Comparison of ENCODE assay signal across 1 cellular context in the genomic region with DNA sequence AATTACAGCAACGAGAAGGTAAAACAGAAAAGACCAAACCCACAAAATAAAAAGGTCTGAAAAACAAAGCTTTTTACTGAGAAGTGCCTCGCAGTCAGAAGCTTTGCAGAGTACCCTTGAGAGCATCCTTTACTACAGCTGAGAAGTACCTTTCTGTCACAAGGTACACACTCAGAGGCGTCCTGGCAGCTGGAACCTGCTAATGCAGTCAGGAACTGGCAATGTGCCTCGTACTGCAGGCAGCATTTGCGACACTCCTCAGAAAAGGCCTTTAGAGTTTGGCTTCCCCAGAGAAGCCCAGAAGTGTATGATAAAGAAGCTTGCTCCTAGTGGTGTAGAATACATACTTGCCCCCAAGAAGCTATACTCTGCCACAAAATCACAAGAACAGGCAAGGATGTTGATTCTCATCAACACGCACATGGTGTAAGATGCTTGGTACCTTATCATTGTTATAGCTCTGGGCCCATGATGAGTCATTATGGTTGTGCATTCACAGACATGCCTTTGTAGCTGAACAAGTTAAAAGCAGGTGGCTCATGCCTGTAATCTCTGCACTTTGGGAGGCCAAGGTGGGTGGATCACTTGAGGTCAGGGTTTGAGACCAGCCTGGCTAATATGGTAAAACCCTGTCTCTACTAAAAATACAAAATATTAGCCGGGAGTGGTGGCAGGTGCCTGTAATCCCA.
TF ChIP-seq lines count a peak whose summit lies in the region.

No MANE protein-coding gene starts in this region.

TF ChIP-seq in K562, 482 proteins besides CTCF, POLR2A, EP300 and RAD21 (continued from another document):
- TF ChIP-seq, protein P1, sequence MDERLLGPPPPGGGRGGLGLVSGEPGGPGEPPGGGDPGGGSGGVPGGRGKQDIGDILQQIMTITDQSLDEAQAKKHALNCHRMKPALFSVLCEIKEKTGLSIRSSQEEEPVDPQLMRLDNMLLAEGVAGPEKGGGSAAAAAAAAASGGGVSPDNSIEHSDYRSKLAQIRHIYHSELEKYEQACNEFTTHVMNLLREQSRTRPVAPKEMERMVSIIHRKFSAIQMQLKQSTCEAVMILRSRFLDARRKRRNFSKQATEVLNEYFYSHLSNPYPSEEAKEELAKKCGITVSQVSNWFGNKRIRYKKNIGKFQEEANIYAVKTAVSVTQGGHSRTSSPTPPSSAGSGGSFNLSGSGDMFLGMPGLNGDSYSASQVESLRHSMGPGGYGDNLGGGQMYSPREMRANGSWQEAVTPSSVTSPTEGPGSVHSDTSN (CRISPR knock-in tag; IDR thresholded peaks at IDR 0.05; ENCODE audit: low read depth) = no peak
- TF ChIP-seq, protein P1 (tag; conservative IDR thresholded peaks at IDR 0.05; ENCODE audit: low read depth) = no peak
- TF ChIP-seq, protein P2, sequence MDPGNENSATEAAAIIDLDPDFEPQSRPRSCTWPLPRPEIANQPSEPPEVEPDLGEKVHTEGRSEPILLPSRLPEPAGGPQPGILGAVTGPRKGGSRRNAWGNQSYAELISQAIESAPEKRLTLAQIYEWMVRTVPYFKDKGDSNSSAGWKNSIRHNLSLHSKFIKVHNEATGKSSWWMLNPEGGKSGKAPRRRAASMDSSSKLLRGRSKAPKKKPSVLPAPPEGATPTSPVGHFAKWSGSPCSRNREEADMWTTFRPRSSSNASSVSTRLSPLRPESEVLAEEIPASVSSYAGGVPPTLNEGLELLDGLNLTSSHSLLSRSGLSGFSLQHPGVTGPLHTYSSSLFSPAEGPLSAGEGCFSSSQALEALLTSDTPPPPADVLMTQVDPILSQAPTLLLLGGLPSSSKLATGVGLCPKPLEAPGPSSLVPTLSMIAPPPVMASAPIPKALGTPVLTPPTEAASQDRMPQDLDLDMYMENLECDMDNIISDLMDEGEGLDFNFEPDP (CRISPR knock-in tag; IDR thresholded peaks at IDR 0.05) = no peak
- TF ChIP-seq CCNT2 (IDR thresholded peaks at IDR 0.05; ENCODE audit: borderline replicate concordance, extremely low read depth, insufficient read length, low read depth, low read length) (no peak), SOX6 (IDR thresholded peaks at IDR 0.05) (peak; percentile 50; the same call in 1 of the 2 replicates), TRIM28 (IDR thresholded peaks at IDR 0.05) (0 out of 2 replicates have a peak, but pooled peaks have one; percentile 18), MAFG (tag; conservative IDR thresholded peaks at IDR 0.05) (peak; percentile 61), SMARCE1 (IDR thresholded peaks at IDR 0.05) (0 out of 2 replicates have a peak, but pooled peaks have one; percentile 18), JUND (IDR thresholded peaks at IDR 0.05; ENCODE audit: borderline replicate concordance, low read depth, low read length) (peak; percentile 86), JUND (tag; IDR thresholded peaks at IDR 0.05; ENCODE audit: borderline replicate concordance, low read depth, low read length) (peak; percentile 76; the same call in 1 of the 3 replicates), ZEB2 (IDR thresholded peaks at IDR 0.05) (peak; percentile 29; the same call in 1 of the 2 replicates), NCOA6 (IDR thresholded peaks at IDR 0.05) (no peak), NR2C1 (IDR thresholded peaks at IDR 0.05) (no peak), NR2C1 (tag; IDR thresholded peaks at IDR 0.05) (no peak), ARID1B (IDR thresholded peaks at IDR 0.05) (0 out of 2 replicates have a peak, but pooled peaks have one; percentile 20), DPF2 (IDR thresholded peaks at IDR 0.05) (peak; percentile 69), ZNF232 (CRISPR knock-in tag; IDR thresholded peaks at IDR 0.05) (no peak), FOXK2 (conservative IDR thresholded peaks at IDR 0.05 in 1 of 2, IDR thresholded peaks at IDR 0.05 in 1 of 2; ENCODE audit: low read depth in 2 of 2) (peak in 1 of 2 experiments; percentile 18; a peak in 1 of 4 replicates), NFE2L1 (tag; IDR thresholded peaks at IDR 0.05; ENCODE audit: borderline replicate concordance, low read depth) (no peak), MCM5 (IDR thresholded peaks at IDR 0.05; ENCODE audit: low read depth) (no peak), FOXJ2 (tag; IDR thresholded peaks at IDR 0.05) (no peak), SNRNP70 (optimal IDR thresholded peaks at IDR 0.05; ENCODE audit: low read depth, low read length) (no peak), ZNF766 (CRISPR knock-in tag; conservative IDR thresholded peaks at IDR 0.05) (no peak), ZNF143 (CRISPR knock-in tag; IDR thresholded peaks at IDR 0.05) (no peak), GTF2E2 (tag; IDR thresholded peaks at IDR 0.05) (no peak), ZBTB17 (CRISPR knock-in tag; IDR thresholded peaks at IDR 0.05) (no peak), ZNF274 (IDR thresholded peaks at IDR 0.05; ENCODE audit: borderline replicate concordance, low read depth, low read length) (no peak)
- TF ChIP-seq, protein P3, sequence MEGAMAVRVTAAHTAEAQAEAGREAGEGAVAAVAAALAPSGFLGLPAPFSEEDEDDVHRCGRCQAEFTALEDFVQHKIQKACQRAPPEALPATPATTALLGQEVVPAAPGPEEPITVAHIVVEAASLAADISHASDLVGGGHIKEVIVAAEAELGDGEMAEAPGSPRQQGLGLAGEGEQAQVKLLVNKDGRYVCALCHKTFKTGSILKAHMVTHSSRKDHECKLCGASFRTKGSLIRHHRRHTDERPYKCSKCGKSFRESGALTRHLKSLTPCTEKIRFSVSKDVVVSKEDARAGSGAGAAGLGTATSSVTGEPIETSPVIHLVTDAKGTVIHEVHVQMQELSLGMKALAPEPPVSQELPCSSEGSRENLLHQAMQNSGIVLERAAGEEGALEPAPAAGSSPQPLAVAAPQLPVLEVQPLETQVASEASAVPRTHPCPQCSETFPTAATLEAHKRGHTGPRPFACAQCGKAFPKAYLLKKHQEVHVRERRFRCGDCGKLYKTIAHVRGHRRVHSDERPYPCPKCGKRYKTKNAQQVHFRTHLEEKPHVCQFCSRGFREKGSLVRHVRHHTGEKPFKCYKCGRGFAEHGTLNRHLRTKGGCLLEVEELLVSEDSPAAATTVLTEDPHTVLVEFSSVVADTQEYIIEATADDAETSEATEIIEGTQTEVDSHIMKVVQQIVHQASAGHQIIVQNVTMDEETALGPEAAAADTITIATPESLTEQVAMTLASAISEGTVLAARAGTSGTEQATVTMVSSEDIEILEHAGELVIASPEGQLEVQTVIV (CRISPR knock-in tag; IDR thresholded peaks at IDR 0.05; ENCODE audit: borderline replicate concordance) = no peak
- TF ChIP-seq, protein P4, sequence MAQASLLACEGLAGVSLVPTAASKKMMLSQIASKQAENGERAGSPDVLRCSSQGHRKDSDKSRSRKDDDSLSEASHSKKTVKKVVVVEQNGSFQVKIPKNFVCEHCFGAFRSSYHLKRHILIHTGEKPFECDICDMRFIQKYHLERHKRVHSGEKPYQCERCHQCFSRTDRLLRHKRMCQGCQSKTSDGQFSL (CRISPR knock-in tag; IDR thresholded peaks at IDR 0.05) = no peak
- TF ChIP-seq, protein P4 (tag; IDR thresholded peaks at IDR 0.05) = no peak
- TF ChIP-seq, protein P5, sequence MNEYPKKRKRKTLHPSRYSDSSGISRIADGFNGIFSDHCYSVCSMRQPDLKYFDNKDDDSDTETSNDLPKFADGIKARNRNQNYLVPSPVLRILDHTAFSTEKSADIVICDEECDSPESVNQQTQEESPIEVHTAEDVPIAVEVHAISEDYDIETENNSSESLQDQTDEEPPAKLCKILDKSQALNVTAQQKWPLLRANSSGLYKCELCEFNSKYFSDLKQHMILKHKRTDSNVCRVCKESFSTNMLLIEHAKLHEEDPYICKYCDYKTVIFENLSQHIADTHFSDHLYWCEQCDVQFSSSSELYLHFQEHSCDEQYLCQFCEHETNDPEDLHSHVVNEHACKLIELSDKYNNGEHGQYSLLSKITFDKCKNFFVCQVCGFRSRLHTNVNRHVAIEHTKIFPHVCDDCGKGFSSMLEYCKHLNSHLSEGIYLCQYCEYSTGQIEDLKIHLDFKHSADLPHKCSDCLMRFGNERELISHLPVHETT (CRISPR knock-in tag; conservative IDR thresholded peaks at IDR 0.05 in 1 of 2, IDR thresholded peaks at IDR 0.05 in 1 of 2) = 0 out of 4 replicates have a peak, but pooled peaks of 1 of the 2 experiments have one; percentile 9
- TF ChIP-seq, protein P6, sequence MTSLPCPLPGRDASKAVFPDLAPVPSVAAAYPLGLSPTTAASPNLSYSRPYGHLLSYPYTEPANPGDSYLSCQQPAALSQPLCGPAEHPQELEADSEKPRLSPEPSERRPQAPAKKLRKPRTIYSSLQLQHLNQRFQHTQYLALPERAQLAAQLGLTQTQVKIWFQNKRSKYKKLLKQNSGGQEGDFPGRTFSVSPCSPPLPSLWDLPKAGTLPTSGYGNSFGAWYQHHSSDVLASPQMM (CRISPR knock-in tag; IDR thresholded peaks at IDR 0.05) = no peak
- TF ChIP-seq, protein P7, sequence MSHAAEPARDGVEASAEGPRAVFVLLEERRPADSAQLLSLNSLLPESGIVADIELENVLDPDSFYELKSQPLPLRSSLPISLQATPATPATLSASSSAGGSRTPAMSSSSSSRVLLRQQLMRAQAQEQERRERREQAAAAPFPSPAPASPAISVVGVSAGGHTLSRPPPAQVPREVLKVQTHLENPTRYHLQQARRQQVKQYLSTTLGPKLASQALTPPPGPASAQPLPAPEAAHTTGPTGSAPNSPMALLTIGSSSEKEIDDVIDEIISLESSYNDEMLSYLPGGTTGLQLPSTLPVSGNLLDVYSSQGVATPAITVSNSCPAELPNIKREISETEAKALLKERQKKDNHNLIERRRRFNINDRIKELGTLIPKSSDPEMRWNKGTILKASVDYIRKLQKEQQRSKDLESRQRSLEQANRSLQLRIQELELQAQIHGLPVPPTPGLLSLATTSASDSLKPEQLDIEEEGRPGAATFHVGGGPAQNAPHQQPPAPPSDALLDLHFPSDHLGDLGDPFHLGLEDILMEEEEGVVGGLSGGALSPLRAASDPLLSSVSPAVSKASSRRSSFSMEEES (CRISPR knock-in tag; IDR thresholded peaks at IDR 0.05) = no peak
- TF ChIP-seq, protein P8, sequence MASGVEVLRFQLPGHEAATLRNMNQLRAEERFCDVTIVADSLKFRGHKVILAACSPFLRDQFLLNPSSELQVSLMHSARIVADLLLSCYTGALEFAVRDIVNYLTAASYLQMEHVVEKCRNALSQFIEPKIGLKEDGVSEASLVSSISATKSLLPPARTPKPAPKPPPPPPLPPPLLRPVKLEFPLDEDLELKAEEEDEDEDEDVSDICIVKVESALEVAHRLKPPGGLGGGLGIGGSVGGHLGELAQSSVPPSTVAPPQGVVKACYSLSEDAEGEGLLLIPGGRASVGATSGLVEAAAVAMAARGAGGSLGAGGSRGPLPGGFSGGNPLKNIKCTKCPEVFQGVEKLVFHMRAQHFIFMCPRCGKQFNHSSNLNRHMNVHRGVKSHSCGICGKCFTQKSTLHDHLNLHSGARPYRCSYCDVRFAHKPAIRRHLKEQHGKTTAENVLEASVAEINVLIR (CRISPR knock-in tag; IDR thresholded peaks at IDR 0.05) = no peak
